8 cellular contexts compared by ENCODE assay signal in the genomic region with DNA sequence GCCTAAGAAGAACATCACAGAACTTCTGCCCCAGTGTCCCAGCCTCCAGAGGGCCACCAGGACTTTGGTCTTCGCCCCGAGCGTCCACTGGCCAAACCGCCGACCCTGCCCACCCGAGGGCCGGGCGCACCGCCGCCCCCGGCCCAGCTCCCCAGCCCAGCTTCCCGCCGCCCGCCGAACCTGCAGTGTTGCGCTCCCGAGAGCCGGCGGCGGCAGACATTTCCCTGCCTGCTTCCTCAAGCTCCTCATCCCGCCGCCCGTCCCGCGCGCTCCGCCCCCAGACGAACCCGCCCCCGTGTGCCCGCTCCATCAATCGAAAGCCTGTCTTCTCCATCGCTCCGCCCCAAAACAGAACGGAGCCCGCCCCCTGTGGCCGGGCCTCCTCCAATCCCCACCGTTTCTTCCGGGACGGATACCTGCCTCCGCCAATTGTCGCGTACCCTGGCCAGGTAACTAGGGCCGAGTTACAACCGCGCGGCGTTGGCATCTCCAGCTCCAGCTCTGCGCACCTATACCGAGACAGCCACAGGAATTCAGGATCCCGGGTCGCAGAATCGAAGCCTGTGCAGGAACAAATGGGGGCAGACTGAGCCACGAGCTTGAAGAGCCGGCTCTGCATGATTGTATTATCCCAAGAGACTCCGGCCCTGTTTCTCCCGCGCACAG. TPM values are rescaled to one million over a fixed set of nuclear protein-coding genes. Genes with fewer than 3 reads are reported as not detected.
DNase-seq lines count a peak whose midpoint lies in the region; ATAC-seq and TF ChIP-seq lines count a peak whose summit lies in the region.

No MANE protein-coding gene starts in this region.

- H4K20me1 ChIP-seq in SK-N-SH (ENCODE audit: insufficient read depth) (no peaks in the 10 kb centered on the region), osteoblast (ENCODE audit: insufficient read depth, low read length) (peaks cover 22% of the 10 kb centered on the region)

- peak overlapping the region; percentile 93 for H3K4me3 Mint-ChIP-seq in activated naive CD4-positive, alpha-beta T cell treated with anti-CD3 and anti-CD28 coated beads, Interleukin-2, amount 50 U/mL, for 24 hours
- peak overlapping the region; percentile 97 for H3K4me3 Mint-ChIP-seq in glutamatergic neuron (ENCODE audit: unreplicated experiment)

- peak overlapping the region; percentile 87 for H3K27ac Mint-ChIP-seq in activated naive CD4-positive, alpha-beta T cell treated with anti-CD3 and anti-CD28 coated beads, Interleukin-2, amount 50 U/mL, for 24 hours
- H3K27ac Mint-ChIP-seq in glutamatergic neuron (ENCODE audit: unreplicated experiment) = no peak overlapping the region

- no peaks in the 10 kb centered on the region for H3K27me3 Mint-ChIP-seq in activated naive CD4-positive, alpha-beta T cell treated with anti-CD3 and anti-CD28 coated beads, Interleukin-2, amount 50 U/mL, for 24 hours
- no peaks in the 10 kb centered on the region for H3K27me3 Mint-ChIP-seq in glutamatergic neuron (ENCODE audit: unreplicated experiment)

- peaks cover 0 to 6% of the 10 kb centered on the region in 2 experiments; a peak in 2 of 4 replicates for H3K4me1 ChIP-seq in SK-N-SH (ENCODE audit: control insufficient read depth in 1 of 2, insufficient read depth in 2 of 2, low read depth in 1 of 2, low read length in 1 of 2)
- peaks cover 23% of the 10 kb centered on the region for H3K4me1 ChIP-seq in osteoblast (ENCODE audit: insufficient read depth, low read length)
- H3K4me1 ChIP-seq in thoracic aorta (ENCODE audit: control insufficient read depth in 1 of 2, low read depth in 2 of 2) = peaks cover 8 to 29% of the 10 kb centered on the region in 2 donors

- H3K9me2 ChIP-seq in SK-N-SH = no peaks in the 10 kb centered on the region

- H3F3A ChIP-seq in SK-N-SH (replicated peaks; ENCODE audit: insufficient read depth) = peaks cover 26% of the 10 kb centered on the region

- peak overlapping the region; percentile 66 to 70 for H3K4me3 ChIP-seq in SK-N-SH (ENCODE audit: low read depth in 2 of 2, low read length in 1 of 2)
- H3K4me3 ChIP-seq in osteoblast (ENCODE audit: insufficient read depth, low read length) = peak overlapping the region; percentile 73
- H3K4me3 ChIP-seq in thoracic aorta = peak overlapping the region; percentile 94

- no peak for TF ChIP-seq RAD21 in SK-N-SH (IDR thresholded peaks at IDR 0.05; ENCODE audit: low read length)

- TF ChIP-seq CTCF in SK-N-SH (IDR thresholded peaks at IDR 0.05) (no peak), glutamatergic neuron (IDR thresholded peaks at IDR 0.05; ENCODE audit: partially characterized antibody, unreplicated experiment) (peak; percentile 26), osteoblast (IDR thresholded peaks at IDR 0.05; ENCODE audit: extremely low read depth, low read depth, low read length) (no peak), thoracic aorta (IDR thresholded peaks at IDR 0.05) (peak; percentile 19)

- CTCF ChIA-PET in SK-N-SH (lab: Yijun Ruan, JAX) = interaction anchor here (1.3 kb wide), 2 partner anchors 51 to 59 kb away, joined by 3 to 5 read pairs; no protein-coding TSS in a partner anchor

- H3K36me3 Mint-ChIP-seq in activated naive CD4-positive, alpha-beta T cell treated with anti-CD3 and anti-CD28 coated beads, Interleukin-2, amount 50 U/mL, for 24 hours = peaks cover 3% of the 10 kb centered on the region
- H3K36me3 Mint-ChIP-seq in glutamatergic neuron (ENCODE audit: unreplicated experiment) = peaks cover 8% of the 10 kb centered on the region

- peak overlapping the region; percentile 87 for H3K4me2 ChIP-seq in SK-N-SH
- peak overlapping the region; percentile 93 for H3K4me2 ChIP-seq in osteoblast (ENCODE audit: insufficient read depth, low read length)

- peak; percentile 95 for ATAC-seq in HG02623 (IDR thresholded peaks at IDR 0.05; ENCODE audit: unreplicated experiment)
- ATAC-seq in thoracic aorta (ENCODE audit: insufficient number of reproducible peaks, low FRiP score, low read depth) = peak; percentile 98

- no peaks in the 10 kb centered on the region for H3K9me3 Mint-ChIP-seq in activated naive CD4-positive, alpha-beta T cell treated with anti-CD3 and anti-CD28 coated beads, Interleukin-2, amount 50 U/mL, for 24 hours
- H3K9me3 Mint-ChIP-seq in glutamatergic neuron (ENCODE audit: unreplicated experiment) = peaks cover 3% of the 10 kb centered on the region

- no peak for TF ChIP-seq EP300 in SK-N-SH (IDR thresholded peaks at IDR 0.05; ENCODE audit: borderline replicate concordance in 1 of 2, low read depth in 1 of 2, low read length in 1 of 2)

- H3K36me3 ChIP-seq in SK-N-SH (replicated peaks in 1 of 2; ENCODE audit: control insufficient read depth in 1 of 2, insufficient read depth in 2 of 2, low read length in 1 of 2) (peaks cover 0 to 25% of the 10 kb centered on the region in 2 experiments), osteoblast (ENCODE audit: insufficient read depth, low read length) (peaks cover 28% of the 10 kb centered on the region), thoracic aorta (peaks cover 18% of the 10 kb centered on the region)

- peaks cover 36% of the 10 kb centered on the region for H3K4me1 Mint-ChIP-seq in activated naive CD4-positive, alpha-beta T cell treated with anti-CD3 and anti-CD28 coated beads, Interleukin-2, amount 50 U/mL, for 24 hours
- H3K4me1 Mint-ChIP-seq in glutamatergic neuron (ENCODE audit: low read depth, unreplicated experiment) = peaks cover 3% of the 10 kb centered on the region

- H3K9ac ChIP-seq in SK-N-SH = peak overlapping the region; percentile 71; the same call in 1 of the 2 replicates

- H3K79me2 ChIP-seq in SK-N-SH (ENCODE audit: insufficient read depth) = peaks cover 40% of the 10 kb centered on the region
- peaks cover 32% of the 10 kb centered on the region for H3K79me2 ChIP-seq in osteoblast (ENCODE audit: insufficient read depth, low read length)

- POLR2A ChIA-PET in SK-N-SH (lab: Yijun Ruan, JAX) = interaction anchor here (0.7 to 1.0 kb wide), 2 partner anchors 9 to 124 kb away, joined by 3 to 5 read pairs; partner anchors contain the start of genes C1orf122 and YRDC

- DNase-seq in NCI-H1092 treated with DMSO at 0.1 percent for 48 hours (lab: John Stamatoyannopoulos, UW) (peak; percentile 99), SK-N-SH (peak; percentile 98), glutamatergic neuron (peak; percentile 97), osteoblast (ENCODE audit: insufficient read length, low spot score, missing footprints) (peak; percentile 99), thoracic aorta (ENCODE audit: low spot score) (peak; percentile 87)

- WGBS in SK-N-SH (ENCODE audit: low lambda C conversion rate) = 3% methylated on average over 33 of the region's 58 CpGs

- peak overlapping the region; percentile 69; the same call in 1 of the 2 replicates for H2AFZ ChIP-seq in SK-N-SH (ENCODE audit: low read depth)
- no peak overlapping the region for H2AFZ ChIP-seq in osteoblast (ENCODE audit: low read length)

- H3K27me3 ChIP-seq in SK-N-SH (ENCODE audit: insufficient read depth) = no peaks in the 10 kb centered on the region
- no peaks in the 10 kb centered on the region for H3K27me3 ChIP-seq in osteoblast (ENCODE audit: insufficient read depth, low read length)
- H3K27me3 ChIP-seq in thoracic aorta (replicated peaks; ENCODE audit: insufficient read depth) = no peaks in the 10 kb centered on the region

- TF ChIP-seq POLR2A in GM10847 (IDR thresholded peaks at IDR 0.05; ENCODE audit: extremely low read depth, insufficient read length) = peak; percentile 40

- H3K9me3 ChIP-seq in SK-N-SH = no peaks in the 10 kb centered on the region
- H3K9me3 ChIP-seq in osteoblast (ENCODE audit: low read depth, low read length) = no peaks in the 10 kb centered on the region
- H3K9me3 ChIP-seq in thoracic aorta = no peaks in the 10 kb centered on the region

- peak overlapping the region in 1 of 2 experiments; percentile 6; a peak in 2 of 4 replicates for H3K27ac ChIP-seq in SK-N-SH (ENCODE audit: low read depth in 2 of 2, low read length in 1 of 2)
- H3K27ac ChIP-seq in osteoblast (ENCODE audit: low read depth, low read length) = peak overlapping the region; percentile 51
- H3K27ac ChIP-seq in thoracic aorta = peak overlapping the region; percentile 33 to 74

TF ChIP-seq in SK-N-SH, 30 proteins besides CTCF, POLR2A, EP300 and RAD21 (continues in another document):
- TF ChIP-seq MEF2A (IDR thresholded peaks at IDR 0.05; ENCODE audit: borderline replicate concordance, low read depth) = no peak
- no peak for TF ChIP-seq USF1 (IDR thresholded peaks at IDR 0.05; ENCODE audit: borderline replicate concordance, low read depth)
- TF ChIP-seq NRF1 (IDR thresholded peaks at IDR 0.05; ENCODE audit: low read depth, low read length) = peak; percentile 43
- TF ChIP-seq GATA2 (CRISPR knock-in tag; IDR thresholded peaks at IDR 0.05) = no peak

RNA-seq across cellular contexts. Expression of gene INPP5B, which starts 15.2 kb away (rescaled TPM):
- 10.5 and 12.3 TPM in 2 replicates for polyA plus RNA-seq in SK-N-SH (2012; rRNA removed)
- polyA plus RNA-seq in SK-N-SH (2012; cell fraction: cytosol; rRNA removed) = 5.9 and 7.3 TPM in 2 replicates
- 20.9 and 24.8 TPM in 2 replicates for polyA plus RNA-seq in SK-N-SH (2012; cell fraction: nucleus; rRNA removed)
- total RNA-seq in glutamatergic neuron (ENCODE audit: unreplicated experiment) (19.3 TPM), osteoblast (39.4 and 48.6 TPM in 2 replicates), thoracic aorta (10 to 100 TPM; 44.2 to 44.5 TPM)

RNA-seq across cellular contexts. Expression of gene SF3A3, which starts 58.2 kb away (rescaled TPM):
- 35.3 and 41.5 TPM in 2 replicates for polyA plus RNA-seq in SK-N-SH (2012; rRNA removed)
- 46.3 and 54.9 TPM in 2 replicates for polyA plus RNA-seq in SK-N-SH (2012; cell fraction: cytosol; rRNA removed)
- polyA plus RNA-seq in SK-N-SH (2012; cell fraction: nucleus; rRNA removed) = 23.1 and 44.0 TPM in 2 replicates
- 73.0 TPM for total RNA-seq in glutamatergic neuron (ENCODE audit: unreplicated experiment)
- total RNA-seq in osteoblast = 68.7 and 76.7 TPM in 2 replicates
- 10 to 100 TPM; 31.8 to 61.3 TPM for total RNA-seq in thoracic aorta

Comparison
In these comparisons a context has a peak if more than half of its experiments do, and no peak if none do; other contexts are left out.
1. CTCF ChIP-seq: peak in glutamatergic neuron (single experiment) and thoracic aorta (single experiment); none in SK-N-SH (single experiment) and osteoblast (single experiment).
2. Peak in every context shown above with its lines, with median percentiles within 50 percentile points of each other: DNase-seq and H3K4me3 ChIP-seq.